15 cellular contexts compared by ENCODE assay signal in genomic region chr5:58127486-58128220, GRCh38.
DNase-seq lines count a peak whose midpoint lies in the region; ATAC-seq, FAIRE-seq and TF ChIP-seq lines count a peak whose summit lies in the region.
"Had no signal": no experiment of that assay in that cellular context is flagged by ENCODE, and none has a peak within 500 bp of the region (broad histone marks: within the 10 kb centered on the region; RNA-seq: fewer than 3 reads in every experiment).

No MANE protein-coding gene starts in this region.

- no peak overlapping the region for H3K4me3 ChIP-seq in lower lobe of right lung
- H3K4me3 ChIP-seq in upper lobe of right lung, result no peak overlapping the region

- H3K27ac ChIP-seq in lower lobe of right lung (peak overlapping the region; percentile 37), upper lobe of right lung (peak overlapping the region; percentile 33)
- H3K27ac ChIP-seq: foreskin keratinocyte had no signal

- H3K9me3 ChIP-seq in lower lobe of right lung (no peaks in the 10 kb centered on the region), upper lobe of right lung (no peaks in the 10 kb centered on the region)

- peak; percentile 38 for DNase-seq in NCI-H748 (lab: John Stamatoyannopoulos, UW; ENCODE audit: unreplicated experiment)
- no peak for DNase-seq in NCI-H748 treated with DMSO at 0.1 percent for 48 hours (lab: John Stamatoyannopoulos, UW)
- peak; percentile 60 for DNase-seq in dermis blood vessel endothelial cell
- no peak for DNase-seq in lower lobe of right lung
- DNase-seq in upper lobe of right lung, result no peak
- no peak for DNase-seq in hepatic stellate cell (ENCODE audit: low spot score)
- DNase-seq in HUDEP-2 (lab: John Stamatoyannopoulos, UW; ENCODE audit: unreplicated experiment in 76 of 76), result no peak
- DNase-seq in GM12891 (ENCODE audit: insufficient read length, low spot score), result no peak
- DNase-seq: activated effector memory CD4-positive, alpha-beta T cell treated with anti-CD3 and anti-CD28 coated beads, Interleukin-2, amount 50 U/mL, for 16 hours; foreskin keratinocyte; immature natural killer cell; naive thymus-derived CD4-positive, alpha-beta T cell; retina; stimulated activated CD4-positive, alpha-beta T cell treated with anti-CD3 and anti-CD28 coated beads, Interleukin-4, amount 100 ng/mL, for 24 hours had no signal

- intact Hi-C loops in lower lobe of right lung (cut with DNase I) (no loop called here), upper lobe of right lung (cut with DNase I) (no loop called here)

- H3K27me3 ChIP-seq in lower lobe of right lung (ENCODE audit: low read depth) (no peaks in the 10 kb centered on the region), upper lobe of right lung (no peaks in the 10 kb centered on the region)
- H3K27me3 ChIP-seq: foreskin keratinocyte had no signal

- TF ChIP-seq CTCF in lower lobe of right lung (IDR thresholded peaks at IDR 0.05) (no peak), upper lobe of right lung (IDR thresholded peaks at IDR 0.05) (no peak)

- no peak for TF ChIP-seq POLR2A in GM12891 (IDR thresholded peaks at IDR 0.05; ENCODE audit: low read depth, low read length)

- FAIRE-seq in GM12891 (lab: Jason Lieb, UNC), result no peak
- FAIRE-seq: A204.1 had no signal

- H3K4me1 ChIP-seq in lower lobe of right lung, result peaks cover 25% of the 10 kb centered on the region
- H3K4me1 ChIP-seq in upper lobe of right lung, result peaks cover 6% of the 10 kb centered on the region
- H3K4me1 ChIP-seq: foreskin keratinocyte had no signal

- ATAC-seq in lower lobe of right lung, result peak; percentile 90 to 93
- peak; percentile 85 for ATAC-seq in upper lobe of right lung
- ATAC-seq: foreskin keratinocyte; naive thymus-derived CD4-positive, alpha-beta T cell had no signal

- no peaks in the 10 kb centered on the region for H3K36me3 ChIP-seq in lower lobe of right lung
- no peaks in the 10 kb centered on the region for H3K36me3 ChIP-seq in upper lobe of right lung

TF ChIP-seq in GM12891, 5 proteins besides CTCF, POLR2A, EP300 and RAD21:
- TF ChIP-seq TAF1 (IDR thresholded peaks at IDR 0.05; ENCODE audit: low read depth, low read length) (no peak), POU2F2 (IDR thresholded peaks at IDR 0.05; ENCODE audit: low read depth, low read length) (no peak), POLR2AphosphoS5 (IDR thresholded peaks at IDR 0.05; ENCODE audit: low read depth, low read length) (no peak), PAX5 (IDR thresholded peaks at IDR 0.05; ENCODE audit: insufficient read depth, low read length, severe bottlenecking) (no peak), SPI1 (IDR thresholded peaks at IDR 0.05; ENCODE audit: low read depth, low read length) (no peak)

Comparison
In these comparisons a context has a peak if more than half of its experiments do, and no peak if none do; other contexts are left out.
1. DNase-seq: peak in NCI-H748 (single experiment) and dermis blood vessel endothelial cell (single experiment); none in NCI-H748 treated with DMSO at 0.1 percent for 48 hours (single experiment), lower lobe of right lung (single experiment), upper lobe of right lung (single experiment), hepatic stellate cell (single experiment), HUDEP-2 (0 of 76) and GM12891 (single experiment).